In the genomic region with DNA sequence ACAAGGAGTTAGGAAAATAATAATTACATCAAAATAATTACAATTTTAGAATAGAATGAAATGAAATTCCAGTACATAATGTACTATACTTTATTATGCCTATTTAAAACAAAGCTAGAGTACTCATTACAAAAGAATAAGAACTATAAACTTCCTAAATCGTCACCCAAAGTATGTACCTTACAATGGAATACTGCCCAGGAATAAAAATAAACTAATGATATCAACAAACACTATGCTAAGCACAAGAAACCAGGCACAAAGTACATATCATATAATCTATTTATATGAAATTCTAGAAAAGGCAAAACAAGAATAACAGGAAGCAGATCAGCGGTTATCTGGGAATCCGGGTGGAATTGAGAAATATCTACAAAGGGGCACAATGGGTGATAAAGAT, we compare ENCODE assay signal across 1 cellular context.
TF ChIP-seq lines count a peak whose summit lies in the region.

No MANE protein-coding gene starts in this region.

TF ChIP-seq in IMR-90, 13 proteins besides CTCF, POLR2A, EP300 and RAD21 (continued from another document):
- TF ChIP-seq MAZ (IDR thresholded peaks at IDR 0.05; ENCODE audit: borderline replicate concordance, low read depth, low read length) = no peak
